8 cellular contexts compared by ENCODE assay signal in the genomic region with DNA sequence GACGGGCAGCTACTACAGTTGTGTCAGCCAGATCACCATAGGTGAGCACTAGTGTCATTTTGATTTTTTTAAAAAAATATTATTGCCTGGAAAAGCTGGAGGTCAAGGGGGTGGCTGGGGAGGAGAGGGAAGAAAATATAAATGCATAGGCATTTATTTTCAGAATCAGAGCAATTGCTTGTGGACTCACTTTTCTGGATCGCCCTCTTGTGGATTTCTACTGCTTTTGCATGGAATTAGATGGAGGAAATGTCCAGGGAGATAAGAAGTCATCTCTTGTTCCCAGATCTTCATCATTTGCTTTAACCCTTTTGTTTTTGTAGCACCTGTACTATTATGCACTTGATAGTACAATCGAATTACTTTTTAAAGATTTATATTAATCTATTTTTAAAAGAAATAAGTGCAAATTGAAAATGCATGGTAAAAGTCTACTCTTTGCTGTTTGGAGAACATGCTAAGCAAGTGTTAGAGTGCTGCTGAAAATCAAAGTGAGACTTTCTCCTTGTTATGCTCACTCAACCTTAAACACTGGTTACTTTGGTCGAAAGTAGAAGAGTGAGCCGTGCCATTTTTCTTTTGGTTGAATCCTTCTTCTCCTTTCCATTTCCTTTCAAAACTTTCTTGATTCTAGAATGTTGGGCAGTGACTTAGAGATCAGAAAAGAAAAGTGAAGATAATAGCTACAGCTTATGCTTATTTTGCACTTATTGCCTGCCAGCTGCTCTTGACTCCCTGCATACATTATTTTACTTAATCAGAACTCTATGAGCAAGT.
DNase-seq lines count a peak whose midpoint lies in the region; ATAC-seq and TF ChIP-seq lines count a peak whose summit lies in the region.

No MANE protein-coding gene starts in this region.

- TF ChIP-seq CTCF in right lobe of liver (IDR thresholded peaks at IDR 0.05): peak; percentile 54 to 67 (median 60)

- H2AFZ ChIP-seq in GM23248: no peak overlapping the region

- ATAC-seq in right lobe of liver (peak in 3 of 4 donors; percentile 52 to 61 (median 57)), HG03139 (IDR thresholded peaks at IDR 0.05; ENCODE audit: unreplicated experiment) (no peak)

- H3K4me3 ChIP-seq in GM23248: no peak overlapping the region
- no peak overlapping the region for H3K4me3 ChIP-seq in right lobe of liver

- no peaks in the 10 kb centered on the region; the same call in 1 of the 2 replicates for H4K20me1 ChIP-seq in GM23248 (ENCODE audit: insufficient read depth)

- H3K4me1 ChIP-seq in GM23248 (ENCODE audit: insufficient read depth) (no peaks in the 10 kb centered on the region), right lobe of liver (no peaks in the 10 kb centered on the region)

- no peaks in the 10 kb centered on the region for H3F3A ChIP-seq in GM23248 (ENCODE audit: insufficient read depth)

- DNase-seq in EL: peak; percentile 48
- DNase-seq in GM23248: peak; percentile 80
- DNase-seq in NCI-H1105 treated with DMSO at 0.1 percent for 48 hours (lab: John Stamatoyannopoulos, UW): peak; percentile 70
- peak; percentile 53 for DNase-seq in amniotic stem cell (lab: John Stamatoyannopoulos, UW)
- no peak for DNase-seq in right lobe of liver
- no peak for DNase-seq in stimulated activated CD4-positive, alpha-beta T cell treated with anti-CD3 and anti-CD28 coated beads, Interleukin-4, amount 100 ng/mL, for 1 hour
- no peak for DNase-seq in stimulated activated CD4-positive, alpha-beta T cell treated with anti-CD3 and anti-CD28 coated beads, Interleukin-2, amount 100 ng/mL, for 24 hours

- H3K27me3 ChIP-seq in GM23248 (replicated peaks; ENCODE audit: insufficient read depth) (no peaks in the 10 kb centered on the region), right lobe of liver (no peaks in the 10 kb centered on the region)

- in situ Hi-C loops in GM23248 (cut with MboI): loop anchor here (10.0 kb wide), 1 partner anchor 59 kb away; no protein-coding TSS in a partner anchor

- H3K4me2 ChIP-seq in GM23248 (ENCODE audit: unreplicated experiment): no peak overlapping the region

- intact Hi-C loops in right lobe of liver (cut with DNase I): loop anchor here in 1 of 2 donors (10.0 kb wide), 1 partner anchor 379 kb away; a partner anchor contains a TSS

- H3K9me3 ChIP-seq in GM23248 (ENCODE audit: low read depth) (no peaks in the 10 kb centered on the region), right lobe of liver (no peaks in the 10 kb centered on the region)

- no peak overlapping the region for H3K9ac ChIP-seq in GM23248

- 47% methylated on average over 5 of the region's 5 CpGs for WGBS in GM23248 (ENCODE audit: low coverage in 1 of 2, low lambda C conversion rate in 2 of 2, missing lambda C conversion rate in 2 of 2), 2 experiments
- 23% methylated on average over 5 of the region's 5 CpGs for WGBS in right lobe of liver (ENCODE audit: insufficient coverage, low coverage, low lambda C conversion rate, missing lambda C conversion rate)

- no peak for TF ChIP-seq POLR2A in right lobe of liver (IDR thresholded peaks at IDR 0.05)

- H3K27ac ChIP-seq in GM23248: no peak overlapping the region
- H3K27ac ChIP-seq in right lobe of liver: no peak overlapping the region

- H3K36me3 ChIP-seq in GM23248 (ENCODE audit: low read depth) (no peaks in the 10 kb centered on the region), right lobe of liver (no peaks in the 10 kb centered on the region)

- no peaks in the 10 kb centered on the region for H3K9me2 ChIP-seq in GM23248 (ENCODE audit: insufficient read depth)

- H3K79me2 ChIP-seq in GM23248 (ENCODE audit: insufficient read depth): no peaks in the 10 kb centered on the region

Comparison
In these comparisons a context has a peak if more than half of its experiments do, and no peak if none do; other contexts are left out.
1. DNase-seq: peak in EL (single experiment), GM23248 (single experiment), NCI-H1105 treated with DMSO at 0.1 percent for 48 hours (single experiment) and amniotic stem cell (single experiment); none in right lobe of liver (0 of 3), stimulated activated CD4-positive, alpha-beta T cell treated with anti-CD3 and anti-CD28 coated beads, Interleukin-4, amount 100 ng/mL, for 1 hour (single experiment) and stimulated activated CD4-positive, alpha-beta T cell treated with anti-CD3 and anti-CD28 coated beads, Interleukin-2, amount 100 ng/mL, for 24 hours (0 of 2).